ENCODE assay signal across 18 cellular contexts in genomic region chr12:121025442-121026226, GRCh38. TPM values are rescaled to one million over a fixed set of nuclear protein-coding genes. Genes with fewer than 3 reads are reported as not detected.
DNase-seq lines count a peak whose midpoint lies in the region; ATAC-seq and TF ChIP-seq lines count a peak whose summit lies in the region.
"Had no signal": no experiment of that assay in that cellular context is flagged by ENCODE, and none has a peak within 500 bp of the region (broad histone marks: within the 10 kb centered on the region; RNA-seq: fewer than 3 reads in every experiment).

No MANE protein-coding gene starts in this region.

- H3K4me1 ChIP-seq in breast epithelium (no peaks in the 10 kb centered on the region), colonic mucosa (no peaks in the 10 kb centered on the region), esophagus squamous epithelium (no peaks in the 10 kb centered on the region)
- H3K4me1 ChIP-seq: upper lobe of left lung had no signal

- no peaks in the 10 kb centered on the region for H3K9me3 ChIP-seq in breast epithelium
- H3K9me3 ChIP-seq in colonic mucosa: no peaks in the 10 kb centered on the region
- no peaks in the 10 kb centered on the region for H3K9me3 ChIP-seq in esophagus squamous epithelium
- H3K9me3 ChIP-seq: upper lobe of left lung had no signal

- CTCF ChIA-PET in MCF 10A (lab: Yijun Ruan, JAX): interaction anchor here (0.7 to 0.9 kb wide), 2 partner anchors 8 to 42 kb away, joined by 3 read pairs; no protein-coding TSS in a partner anchor

- no peak for ATAC-seq in HG03139 (IDR thresholded peaks at IDR 0.05; ENCODE audit: unreplicated experiment)
- no peak for ATAC-seq in GM21576 (IDR thresholded peaks at IDR 0.05; ENCODE audit: unreplicated experiment)
- ATAC-seq: activated CD4-positive, CD25-positive, alpha-beta regulatory T cell treated with anti-CD3 and anti-CD28 coated beads, Interleukin-2, amount 50 U/mL, for 24 hours had no signal

- H3K4me1 Mint-ChIP-seq in MCF 10A (ENCODE audit: insufficient read depth, unreplicated experiment): peaks cover 8% of the 10 kb centered on the region
- H3K4me1 Mint-ChIP-seq: T-helper 17 cell had no signal

- WGBS in esophagus squamous epithelium, 2 donors: 83 to 88% methylated on average over 8 to 11 of the region's 11 CpGs

- H3K27ac ChIP-seq in breast epithelium (no peak overlapping the region), colonic mucosa (peak overlapping the region; percentile 73), esophagus squamous epithelium (peak overlapping the region in 1 of 4 donors; percentile 13)
- H3K27ac ChIP-seq: upper lobe of left lung had no signal

- H3K27me3 Mint-ChIP-seq in MCF 10A (ENCODE audit: insufficient read depth, unreplicated experiment): no peaks in the 10 kb centered on the region
- H3K27me3 Mint-ChIP-seq: T-helper 17 cell had no signal

- no peaks in the 10 kb centered on the region for H3K36me3 Mint-ChIP-seq in MCF 10A (ENCODE audit: insufficient read depth, unreplicated experiment)

- H3K36me3 ChIP-seq in breast epithelium: no peaks in the 10 kb centered on the region
- no peaks in the 10 kb centered on the region for H3K36me3 ChIP-seq in colonic mucosa
- no peaks in the 10 kb centered on the region for H3K36me3 ChIP-seq in esophagus squamous epithelium
- H3K36me3 ChIP-seq: upper lobe of left lung had no signal

- H3K4me3 Mint-ChIP-seq in MCF 10A (ENCODE audit: unreplicated experiment): no peak overlapping the region
- H3K4me3 Mint-ChIP-seq: T-helper 17 cell had no signal

- TF ChIP-seq CTCF in MCF 10A (IDR thresholded peaks at IDR 0.05; ENCODE audit: unreplicated experiment) (no peak), breast epithelium (IDR thresholded peaks at IDR 0.05) (no peak), colonic mucosa (IDR thresholded peaks at IDR 0.05) (no peak), esophagus squamous epithelium (IDR thresholded peaks at IDR 0.05) (no peak)

- H3K9me3 Mint-ChIP-seq in MCF 10A (ENCODE audit: unreplicated experiment): no peaks in the 10 kb centered on the region

- peak overlapping the region in 1 of 2 donors; percentile 52 for H3K9ac ChIP-seq in colonic mucosa (ENCODE audit: low read depth in 2 of 2, low read length in 2 of 2)

- TF ChIP-seq POLR2A in breast epithelium (IDR thresholded peaks at IDR 0.05) (no peak), esophagus squamous epithelium (IDR thresholded peaks at IDR 0.05) (no peak)

- intact Hi-C loops in MCF 10A (cut with micrococcal nuclease): no loop called here
- intact Hi-C loops in breast epithelium (cut with DNase I; ENCODE audit: low total_unique reads): no loop called here
- intact Hi-C loops in colonic mucosa (cut with DNase I): no loop called here
- intact Hi-C loops in esophagus squamous epithelium (cut with DNase I): no loop called here

- H3K4me3 ChIP-seq in breast epithelium (no peak overlapping the region), colonic mucosa (no peak overlapping the region), esophagus squamous epithelium (no peak overlapping the region)
- H3K4me3 ChIP-seq: upper lobe of left lung had no signal

- POLR2A ChIA-PET in MCF 10A (lab: Yijun Ruan, JAX): interaction anchor here (1.7 kb wide), 1 partner anchor 9 kb away, joined by 6 read pairs; the partner anchor contains the start of gene C12orf43

- H3K27me3 ChIP-seq in breast epithelium (no peaks in the 10 kb centered on the region), colonic mucosa (no peaks in the 10 kb centered on the region), esophagus squamous epithelium (no peaks in the 10 kb centered on the region)
- H3K27me3 ChIP-seq: upper lobe of left lung had no signal

- peak overlapping the region; percentile 64 for H3K27ac Mint-ChIP-seq in MCF 10A (ENCODE audit: low read depth, unreplicated experiment)

- BruUV-seq in MCF 10A (replicated peaks; lab: Mats Ljungman, UMichigan): no TSS peak

- no peak for DNase-seq in MCF 10A (ENCODE audit: unreplicated experiment)
- no peak for DNase-seq in breast epithelium (ENCODE audit: low spot score in 2 of 2)
- peak; percentile 90 for DNase-seq in colonic mucosa
- DNase-seq in mucosa of gallbladder (ENCODE audit: low spot score): peak; percentile 85
- no peak for DNase-seq in AG08395 (ENCODE audit: low spot score)
- no peak for DNase-seq in esophagus squamous epithelium (lab: John Stamatoyannopoulos, UW)
- DNase-seq: glutamatergic neuron, mesenchymal stem cell, NCI-H2029, NCI-H446 treated with DMSO at 0.1 percent for 48 hours, SHP77, T-helper 17 cell, upper lobe of left lung had no signal

RNA-seq across cellular contexts. Expression of gene C12orf43, which starts 9.3 kb away (rescaled TPM):
- 15.5 and 18.9 TPM in 2 replicates for total RNA-seq in MCF 10A (2022)
- 10 to 100 TPM in 1 of 3 donors, 1 to 10 TPM in 2; 9.4 to 13.0 (median 9.8) TPM for total RNA-seq in breast epithelium
- total RNA-seq in colonic mucosa: 10 to 100 TPM; 10.6 to 18.3 TPM
- 14.7 TPM for total RNA-seq in mucosa of gallbladder
- total RNA-seq in esophagus squamous epithelium: 10 to 100 TPM in 1 of 4 donors, 1 to 10 TPM in 3; 7.8 to 15.6 (median 8.6) TPM

RNA-seq across cellular contexts. Expression of gene OASL, which starts 13.4 kb away (rescaled TPM):
- total RNA-seq in MCF 10A (2022) (0.29 and 0.47 TPM in 2 replicates), breast epithelium (1 to 10 TPM in 2 of 3 donors, under 1 TPM in 1; 0.32 to 1.3 (median 1.0) TPM), colonic mucosa (1 to 10 TPM; 5.2 to 7.0 TPM), mucosa of gallbladder (3.1 TPM), esophagus squamous epithelium (1 to 10 TPM; 2.4 to 9.7 (median 6.6) TPM)

RNA-seq across cellular contexts. Expression of gene HNF1A, which starts 47.3 kb away (rescaled TPM):
- total RNA-seq in MCF 10A (2022) (not detected in 2 replicates), breast epithelium (under 1 TPM in 2 of 3 donors, not detected in 1; 0.29 to 0.33 TPM), colonic mucosa (10 to 100 TPM; 18.0 to 24.7 TPM), mucosa of gallbladder (12.0 TPM), esophagus squamous epithelium (not detected)
- total RNA-seq: cerebellum, H4, T-helper 17 cell had no signal

Comparison
In these comparisons a context has a peak if more than half of its experiments do, and no peak if none do; other contexts are left out.
1. DNase-seq: peak in colonic mucosa (single experiment) and mucosa of gallbladder (single experiment); none in MCF 10A (single experiment), breast epithelium (0 of 2), AG08395 (single experiment) and esophagus squamous epithelium (single experiment).